In the genomic region with DNA sequence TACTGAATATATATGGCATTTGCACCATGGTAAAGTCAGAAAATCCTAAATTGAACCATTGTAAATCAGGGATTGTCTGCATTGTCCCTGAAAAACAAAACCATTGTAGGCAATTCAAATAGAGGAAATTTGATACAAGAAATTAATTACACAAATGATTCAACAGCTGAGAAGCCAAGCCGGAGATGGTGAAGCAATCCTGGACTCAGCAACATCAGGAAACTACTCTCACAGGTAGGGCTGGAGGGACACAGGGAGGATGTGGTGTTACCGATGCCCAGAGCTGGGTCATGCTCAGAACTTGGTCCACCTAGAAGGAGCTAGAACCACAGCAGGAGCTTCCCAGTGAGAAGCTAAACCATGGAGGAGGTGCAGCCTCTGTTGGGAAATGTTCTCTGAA, we compare ENCODE assay signal across 24 cellular contexts. TPM values are rescaled to one million over a fixed set of nuclear protein-coding genes. Genes with fewer than 3 reads are reported as not detected.
"Had no signal": no experiment of that assay in that cellular context is flagged by ENCODE, and none has a peak within 500 bp of the region (broad histone marks: within the 10 kb centered on the region; RNA-seq: fewer than 3 reads in every experiment).

No MANE protein-coding gene starts in this region.

- DNase-seq: activated CD4-positive, alpha-beta T cell treated with anti-CD3 and anti-CD28 coated beads, Interleukin-2, amount 10 ng/mL, durations not matched to agents 24 days and 14 days; activated CD4-positive, CD25-positive, alpha-beta regulatory T cell; activated CD8-positive, alpha-beta T cell treated with anti-CD3 and anti-CD28 coated beads, Interleukin-2, amount 10 ng/mL, durations not matched to agents 7 days and 5 days; activated effector memory CD4-positive, alpha-beta T cell treated with Interleukin-2 at 50 U/mL for 16 hours; activated naive CD4-positive, alpha-beta T cell treated with anti-CD3 and anti-CD28 coated beads, Interleukin-2, amount 10 ng/mL, durations not matched to agents 7 days and 5 days; activated naive CD8-positive, alpha-beta T cell treated with anti-CD3 and anti-CD28 coated beads, Interleukin-2, amount 50 U/mL, for 24 hours; activated T-cell treated with anti-CD3 and anti-CD28 coated beads, Interleukin-2, amount 50 U/mL, for 4 hours; anterior cingulate cortex; colonic mucosa; endodermal cell; heart right ventricle; mesenchymal stem cell; mucosa of descending colon; naive B cell; stimulated activated CD4-positive, alpha-beta T cell treated with anti-CD3 and anti-CD28 coated beads, Interleukin-2, amount 100 ng/mL, for 24 hours; stimulated activated naive CD8-positive, alpha-beta T cell treated with anti-CD3 and anti-CD28 coated beads, Interleukin-15, Interleukin-2, amounts not matched to agents 100 U/mL and 50 U/mL, for 24 hours; substantia nigra; transverse colon; uterus had no signal

- H3K4me3 ChIP-seq: colonic mucosa, heart right ventricle, mucosa of descending colon, right atrium auricular region, transverse colon, uterus had no signal

- H3K27ac ChIP-seq: colonic mucosa, heart right ventricle, right atrium auricular region, transverse colon, uterus had no signal

- H3K9me3 ChIP-seq: colonic mucosa, heart right ventricle, mucosa of descending colon, right atrium auricular region, transverse colon, uterus had no signal

- H3K36me3 ChIP-seq: colonic mucosa, heart right ventricle, right atrium auricular region, transverse colon, uterus had no signal

- ATAC-seq: activated CD8-positive, alpha-beta T cell treated with anti-CD3 and anti-CD28 coated beads, Interleukin-2, amount 10 ng/mL, durations not matched to agents 7 days and 5 days; activated naive CD8-positive, alpha-beta T cell treated with anti-CD3 and anti-CD28 coated beads, Interleukin-2, amount 50 U/mL, for 24 hours; activated T-cell treated with anti-CD3 and anti-CD28 coated beads, Interleukin-2, amount 50 U/mL, for 4 hours; heart right ventricle; stimulated activated naive CD8-positive, alpha-beta T cell treated with anti-CD3 and anti-CD28 coated beads, Interleukin-15, Interleukin-2, amounts not matched to agents 100 U/mL and 50 U/mL, for 24 hours had no signal

- H3K27me3 ChIP-seq: right atrium auricular region, transverse colon, uterus had no signal

- H3K4me1 ChIP-seq: colonic mucosa, heart right ventricle, right atrium auricular region, transverse colon, uterus had no signal

RNA-seq across cellular contexts. Expression of a gene that starts 18.5 kb away (rescaled TPM):
- total RNA-seq: activated CD4-positive, alpha-beta T cell treated with anti-CD3 and anti-CD28 coated beads, Interleukin-2, amount 10 ng/mL, durations not matched to agents 24 days and 14 days; activated CD8-positive, alpha-beta T cell treated with anti-CD3 and anti-CD28 coated beads, Interleukin-2, amount 10 ng/mL, durations not matched to agents 7 days and 5 days; activated T-cell treated with anti-CD3 and anti-CD28 coated beads, Interleukin-2, amount 50 U/mL, for 4 hours; endodermal cell; neural crest cell; osteoblast; progenitor cell of endocrine pancreas; skeletal muscle tissue had no signal
